ENCODE assay signal across 8 cellular contexts in the genomic region with DNA sequence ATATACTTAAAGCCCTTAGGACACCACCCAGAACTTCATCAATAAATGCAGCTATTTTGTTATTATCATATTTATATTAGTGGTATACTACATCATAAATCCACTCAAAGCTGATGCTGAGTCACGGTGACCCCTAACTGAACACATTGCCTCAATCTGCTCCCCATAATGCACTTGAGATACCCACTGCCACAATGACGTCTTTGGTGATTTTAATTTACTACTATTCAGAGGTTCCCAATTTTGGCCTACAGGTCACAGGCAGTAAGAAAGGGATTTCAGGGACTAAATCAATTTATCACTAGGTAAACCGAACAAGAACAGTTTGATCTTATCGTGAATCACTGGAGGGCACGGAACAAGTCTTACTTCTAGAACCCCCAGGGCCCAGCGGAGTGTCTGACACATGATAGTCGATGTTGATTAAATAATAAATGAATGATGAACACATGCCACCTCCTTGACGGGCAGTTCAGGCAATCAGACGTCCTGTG. TPM values are rescaled to one million over a fixed set of nuclear protein-coding genes. Genes with fewer than 3 reads are reported as not detected.
A peak's percentile ranks its signal among the peaks of the same experiment; 100 is the strongest.
DNase-seq lines count a peak whose midpoint lies in the region; ATAC-seq and TF ChIP-seq lines count a peak whose summit lies in the region.

No MANE protein-coding gene starts in this region.

- intact Hi-C loops in ovary (cut with DNase I): loop anchor here (1.0 to 10.0 kb wide), 4 partner anchors 67 to 70 kb away; a partner anchor contains a TSS

- peaks cover 45% of the 10 kb centered on the region for H3K79me2 ChIP-seq in DND-41 (ENCODE audit: insufficient read depth, low read length)

- H3K9me3 ChIP-seq in DND-41 (ENCODE audit: insufficient read depth, low read length, severe bottlenecking): peaks cover 4% of the 10 kb centered on the region
- H3K9me3 ChIP-seq in Peyer's patch: no peaks in the 10 kb centered on the region
- no peaks in the 10 kb centered on the region for H3K9me3 ChIP-seq in ovary

- peaks cover 17% of the 10 kb centered on the region for H3K36me3 ChIP-seq in DND-41 (ENCODE audit: insufficient read depth, low read length)
- H3K36me3 ChIP-seq in Peyer's patch: no peaks in the 10 kb centered on the region
- no peaks in the 10 kb centered on the region for H3K36me3 ChIP-seq in ovary

- H4K20me1 ChIP-seq in DND-41 (ENCODE audit: insufficient read depth, low read length): peaks cover 34% of the 10 kb centered on the region

- H3K27me3 ChIP-seq in DND-41 (ENCODE audit: insufficient read depth, low read length, poor library complexity) (no peaks in the 10 kb centered on the region), Peyer's patch (no peaks in the 10 kb centered on the region), ovary (no peaks in the 10 kb centered on the region)

- WGBS in ovary, 3 donors: 27 to 35% (median 34%) methylated on average over 9 of the region's 9 CpGs

- TF ChIP-seq POLR2A in Peyer's patch (IDR thresholded peaks at IDR 0.05) (no peak), ovary (IDR thresholded peaks at IDR 0.05) (no peak)

- H3K9ac ChIP-seq in DND-41 (ENCODE audit: low read depth, low read length): peak overlapping the region; percentile 99

- H3K4me3 ChIP-seq in DND-41 (ENCODE audit: low read depth in 1 of 2, low read length in 2 of 2) (peak overlapping the region; percentile 80 to 85; a peak in 3 of 4 replicates), Peyer's patch (peak overlapping the region; percentile 79 to 91 (median 84)), ovary (peak overlapping the region; percentile 68)

- H3K4me2 ChIP-seq in DND-41 (ENCODE audit: insufficient read depth, low read length): peak overlapping the region; percentile 87

- TF ChIP-seq CTCF in DND-41 (IDR thresholded peaks at IDR 0.05; ENCODE audit: borderline replicate concordance, extremely low read depth, low read length, poor library complexity, severe bottlenecking) (no peak), Peyer's patch (IDR thresholded peaks at IDR 0.05) (no peak), ovary (IDR thresholded peaks at IDR 0.05) (no peak)

- DNase-seq in DND-41: no peak
- DNase-seq in Peyer's patch: no peak
- DNase-seq in epithelial cell of prostate (ENCODE audit: low read depth, low spot score): no peak
- DNase-seq in ovary: no peak
- no peak for DNase-seq in dermis blood vessel endothelial cell
- DNase-seq in NCI-H146 treated with DMSO at 0.1 percent for 48 hours (lab: John Stamatoyannopoulos, UW; ENCODE audit: unreplicated experiment): no peak
- DNase-seq in stimulated activated CD4-positive, alpha-beta T cell treated with anti-CD3 and anti-CD28 coated beads, Interleukin-1b, Interleukin-23, amount 100 ng/mL, for 48 hours: no peak

- H3K27ac ChIP-seq in DND-41 (ENCODE audit: low read length) (peak overlapping the region; percentile 84), Peyer's patch (peak overlapping the region; percentile 85 to 97 (median 86)), epithelial cell of prostate (peak overlapping the region; percentile 71), ovary (peak overlapping the region in 1 of 2 donors; percentile 88)

- H3K4me1 ChIP-seq in DND-41 (ENCODE audit: insufficient read depth, low read length) (peaks cover 43% of the 10 kb centered on the region), Peyer's patch (peaks cover 0 to 43% (median 0%) of the 10 kb centered on the region in 4 donors), ovary (ENCODE audit: insufficient read depth) (peaks cover 1% of the 10 kb centered on the region)

- ATAC-seq in DND-41 (ENCODE audit: insufficient read depth, low read depth) (no peak), GM18511 (IDR thresholded peaks at IDR 0.05; ENCODE audit: unreplicated experiment) (no peak)

- peak overlapping the region; percentile 79 for H2AFZ ChIP-seq in DND-41 (ENCODE audit: low read depth, low read length)

- TF ChIP-seq EP300 in ovary (IDR thresholded peaks at IDR 0.05): no peak

RNA-seq across cellular contexts. Expression of a gene that starts 0.5 kb away (rescaled TPM):
- total RNA-seq in Peyer's patch (10 to 100 TPM; 25.8 to 71.0 (median 38.3) TPM), ovary (10 to 100 TPM; 12.2 to 30.9 (median 16.8) TPM), dermis blood vessel endothelial cell (26.0 and 43.6 TPM in 2 replicates)
- polyA plus RNA-seq in ovary: 10 to 100 TPM in 1 of 2 donors, 1 to 10 TPM in 1; 8.5 to 23.6 TPM

RNA-seq across cellular contexts. Expression of a gene that starts 16.9 kb away (rescaled TPM):
- 100 to 1,000 TPM in 3 of 4 donors, 10 to 100 TPM in 1; 31.4 to 156 (median 127) TPM for total RNA-seq in Peyer's patch
- total RNA-seq in ovary: 1 to 10 TPM; 1.8 to 5.7 (median 3.4) TPM
- 1 to 10 TPM; 3.0 to 4.1 TPM for polyA plus RNA-seq in ovary
- 3.6 and 5.3 TPM in 2 replicates for total RNA-seq in dermis blood vessel endothelial cell
